Comparison of ENCODE assay signal across 8 cellular contexts in genomic region chrX:132489256-132490085, GRCh38. TPM values are rescaled to one million over a fixed set of nuclear protein-coding genes. Genes with fewer than 3 reads are reported as not detected.
A peak's percentile ranks its signal among the peaks of the same experiment; 100 is the strongest.
DNase-seq lines count a peak whose midpoint lies in the region; ATAC-seq, FAIRE-seq and TF ChIP-seq lines count a peak whose summit lies in the region.

No MANE protein-coding gene starts in this region.

- DNase-seq in GM10266 (ENCODE audit: extremely low spot score) (peak; percentile 35), H54 (ENCODE audit: insufficient read length, low spot score) (peak; percentile 16), LoVo (ENCODE audit: low spot score) (peak; percentile 39), GM12878 (ENCODE audit: low read depth, low spot score) (no peak), cortex of kidney (lab: John Stamatoyannopoulos, UW) (no peak)

- in situ Hi-C loops in GM12878 (cut with MboI), result no loop called here

- FAIRE-seq in H54 (lab: Jason Lieb, UNC) (no peak), GM12878 (lab: Jason Lieb, UNC) (no peak)

- CTCF ChIA-PET in GM12878 (lab: Yijun Ruan, JAX), result interaction anchor here (1.9 kb wide), 1 partner anchor 9 kb away, joined by 8 read pairs; no protein-coding TSS in a partner anchor

- H3K27me3 ChIP-seq in GM12878 (replicated peaks in 1 of 2; ENCODE audit: control insufficient read depth in 2 of 2, insufficient read depth in 2 of 2, low read length in 1 of 2), result no peaks in the 10 kb centered on the region
- peaks cover 25% of the 10 kb centered on the region for H3K27me3 ChIP-seq in iPS-18a (ENCODE audit: control insufficient read depth, insufficient read depth, low read length)
- no peaks in the 10 kb centered on the region for H3K27me3 ChIP-seq in skeletal muscle satellite cell (ENCODE audit: control insufficient read depth, insufficient read depth, low read length)

- H3K27me3 Mint-ChIP-seq in T-helper 1 cell treated with Interleukin-12 subunit alpha and Interleukin-12 subunit beta and Interleukin-4 antibody, amounts not matched to agents 30 μg/mL and 1 μg/mL, for 36 hours (ENCODE audit: low read depth), result peaks cover 8% of the 10 kb centered on the region

- intact Hi-C loops in GM12878 (cut with micrococcal nuclease; ENCODE audit: unreplicated experiment), result loop anchor here (2.0 to 5.0 kb wide), 4 partner anchors 123 to 659 kb away; partner anchors contain the start of gene RAP2C

- no peaks in the 10 kb centered on the region for H3K36me3 Mint-ChIP-seq in T-helper 1 cell treated with Interleukin-12 subunit alpha and Interleukin-12 subunit beta and Interleukin-4 antibody, amounts not matched to agents 30 μg/mL and 1 μg/mL, for 36 hours (ENCODE audit: low read depth)

- SMC1A ChIA-PET in GM12878 (lab: Charles Lee; ENCODE audit: uncharacterized antibody, unreplicated experiment), result interaction anchor here (1.7 kb wide), 1 partner anchor 10 kb away, joined by 6 read pairs; no protein-coding TSS in a partner anchor

- peak overlapping the region; percentile 52 for H2AFZ ChIP-seq in GM12878 (ENCODE audit: control insufficient read depth, low read depth, low read length)

- H3K4me3 ChIP-seq in GM12878 (peak overlapping the region; percentile 72), iPS-18a (ENCODE audit: low read length) (peak overlapping the region; percentile 70), skeletal muscle satellite cell (ENCODE audit: low read length) (peak overlapping the region; percentile 69)

- H3K4me1 Mint-ChIP-seq in T-helper 1 cell treated with Interleukin-12 subunit alpha and Interleukin-12 subunit beta and Interleukin-4 antibody, amounts not matched to agents 30 μg/mL and 1 μg/mL, for 36 hours (ENCODE audit: low read depth), result peaks cover 19% of the 10 kb centered on the region

- H3K79me2 ChIP-seq in GM12878 (ENCODE audit: control insufficient read depth, insufficient read depth, low read length), result peaks cover 29% of the 10 kb centered on the region

- H3K9ac ChIP-seq in GM12878 (ENCODE audit: control insufficient read depth, insufficient read depth, low read length) (peak overlapping the region; percentile 86), iPS-18a (ENCODE audit: low read length) (peak overlapping the region; percentile 80), skeletal muscle satellite cell (ENCODE audit: low read depth, low read length) (peak overlapping the region; percentile 81)

- POLR2A ChIA-PET in GM12878 (lab: Charles Lee), result interaction anchor here (0.9 to 4.6 kb wide), 2 partner anchors 9 to 662 kb away, joined by 3 to 27 read pairs; no protein-coding TSS in a partner anchor

- WGBS in GM12878 (ENCODE audit: insufficient coverage, insufficient replicate concordance, low lambda C conversion rate, missing lambda C conversion rate), result 36% methylated on average over 81 of the region's 106 CpGs

- H3K9me3 ChIP-seq in GM12878 (replicated peaks; ENCODE audit: control insufficient read depth, insufficient read depth, low read length) (no peaks in the 10 kb centered on the region), iPS-18a (ENCODE audit: control insufficient read depth, low read depth, low read length) (peaks cover 4% of the 10 kb centered on the region), skeletal muscle satellite cell (replicated peaks; ENCODE audit: low read length) (no peaks in the 10 kb centered on the region)

- H4K20me1 ChIP-seq in GM12878 (ENCODE audit: control insufficient read depth, insufficient read depth), result no peaks in the 10 kb centered on the region

- RAD21 ChIA-PET in GM12878 (lab: Charles Lee; ENCODE audit: unreplicated experiment), result interaction anchor here (2.7 kb wide), 1 partner anchor 9 kb away, joined by 16 read pairs; no protein-coding TSS in a partner anchor

- H3K4me2 ChIP-seq in GM12878 (ENCODE audit: control insufficient read depth, insufficient read depth), result peak overlapping the region; percentile 38
- H3K4me2 ChIP-seq in skeletal muscle satellite cell (ENCODE audit: low read length), result peak overlapping the region; percentile 88

- no peak for TF ChIP-seq POLR2A in H54 (IDR thresholded peaks at IDR 0.05; ENCODE audit: low read depth, low read length)
- peak; percentile 68 for TF ChIP-seq POLR2A in GM12878 (IDR thresholded peaks at IDR 0.05; ENCODE audit: low read depth, low read length)

- H3K9me3 Mint-ChIP-seq in T-helper 1 cell treated with Interleukin-12 subunit alpha and Interleukin-12 subunit beta and Interleukin-4 antibody, amounts not matched to agents 30 μg/mL and 1 μg/mL, for 36 hours, result no peaks in the 10 kb centered on the region

- TF ChIP-seq CTCF in GM10266 (IDR thresholded peaks at IDR 0.05; ENCODE audit: control insufficient read depth, insufficient read depth, low read depth, missing control alignments) (no peak), GM12878 (IDR thresholded peaks at IDR 0.05 in 2 of 3, conservative IDR thresholded peaks at IDR 0.05 in 1 of 3; ENCODE audit: control insufficient read depth in 2 of 3, extremely low read depth in 1 of 3, insufficient read depth in 1 of 3, low read depth in 3 of 3, low read length in 3 of 3) (no peak)

- TF ChIP-seq EP300 in GM12878 (IDR thresholded peaks at IDR 0.05; ENCODE audit: borderline replicate concordance in 1 of 2, control insufficient read depth in 1 of 2, low read depth in 2 of 2, low read length in 2 of 2), result no peak

- no peak for TF ChIP-seq RAD21 in GM12878 (IDR thresholded peaks at IDR 0.05; ENCODE audit: insufficient read depth, low read depth, low read length)

- H3K4me1 ChIP-seq in GM12878 (ENCODE audit: control insufficient read depth, insufficient read depth, low read length), result no peaks in the 10 kb centered on the region
- peaks cover 1% of the 10 kb centered on the region for H3K4me1 ChIP-seq in iPS-18a (ENCODE audit: control insufficient read depth, low read depth, low read length)
- H3K4me1 ChIP-seq in skeletal muscle satellite cell (ENCODE audit: control insufficient read depth, insufficient read depth, low read length), result peaks cover 4% of the 10 kb centered on the region

- H3K27ac ChIP-seq in GM12878 (ENCODE audit: control insufficient read depth, insufficient read depth) (peak overlapping the region; percentile 81), iPS-18a (ENCODE audit: low read length) (no peak overlapping the region)

- H3K27ac Mint-ChIP-seq in T-helper 1 cell treated with Interleukin-12 subunit alpha and Interleukin-12 subunit beta and Interleukin-4 antibody, amounts not matched to agents 30 μg/mL and 1 μg/mL, for 36 hours, result peak overlapping the region; percentile 96

- no TSS peak for BruUV-seq in GM12878 (replicated peaks; lab: Mats Ljungman, UMichigan)

- H3K4me3 Mint-ChIP-seq in T-helper 1 cell treated with Interleukin-12 subunit alpha and Interleukin-12 subunit beta and Interleukin-4 antibody, amounts not matched to agents 30 μg/mL and 1 μg/mL, for 36 hours, result peak overlapping the region; percentile 100

- ATAC-seq in GM12878, result peak; percentile 79

- no peaks in the 10 kb centered on the region for H3K36me3 ChIP-seq in GM12878 (ENCODE audit: control insufficient read depth in 2 of 2, insufficient read depth in 2 of 2, low read length in 1 of 2)
- no peaks in the 10 kb centered on the region for H3K36me3 ChIP-seq in iPS-18a (ENCODE audit: control insufficient read depth, low read depth, low read length)
- no peaks in the 10 kb centered on the region for H3K36me3 ChIP-seq in skeletal muscle satellite cell (ENCODE audit: insufficient read depth, low read length)

TF ChIP-seq in GM12878, 131 proteins besides CTCF, POLR2A, EP300 and RAD21 (continues in another document):
- peak; percentile 23 to 58; a peak in 1 of 4 replicates for TF ChIP-seq BHLHE40 (IDR thresholded peaks at IDR 0.05; ENCODE audit: borderline replicate concordance in 1 of 2, low read depth in 2 of 2, low read length in 1 of 2)

RNA-seq across cellular contexts. Expression of gene MBNL3, which starts 0.6 kb away (rescaled TPM):
- 15.4 and 16.4 TPM in 2 replicates for total RNA-seq in GM12878 (2013; cell fraction: nucleolus; rRNA removed)
- total RNA-seq in GM12878 (2014; rRNA removed) (17.2 and 19.7 TPM in 2 replicates), GM12878 (2014; rRNA removed; fragmentation: Illumina TruSeq; extraction: Trizol) (15.6 and 16.0 TPM in 2 replicates), GM12878 (2021) (32.7 and 33.1 TPM in 2 replicates)
- polyA plus RNA-seq in GM12878 (2011; ENCODE audit: low read depth), result 4.6 TPM
- polyA plus RNA-seq in GM12878 (2011; rRNA removed) (25.4 and 28.1 TPM in 2 replicates), GM12878 (2014; fragmentation: Illumina TruSeq; extraction: Trizol) (17.4 and 19.0 TPM in 2 replicates), GM12878 (2014; fragmentation: Nextera tagmentation; extraction: Ambion mirVana) (1 to 10 TPM; 3.4 to 6.1 TPM), GM12878 (2014; rRNA removed) (9.2 and 10.8 TPM in 2 replicates), GM12878 (2016; fragmentation: Nextera tagmentation; extraction: Ambion mirVana) (1 to 10 TPM; 7.4 to 9.7 TPM)
- polyA plus RNA-seq in GM12878 (2011; cell fraction: cytosol; rRNA removed), result 26.7 and 29.0 TPM in 2 replicates
- 15.0 and 23.1 TPM in 2 replicates for polyA plus RNA-seq in GM12878 (2011; cell fraction: nucleus; rRNA removed)
- polyA plus RNA-seq in GM12878 (2012), result 9.3 and 12.9 TPM in 2 replicates
- 77.9 and 97.6 TPM in 2 replicates for polyA minus RNA-seq in GM12878 (2011; rRNA and poly(A)+ RNA removed)
- polyA minus RNA-seq in GM12878 (2011; cell fraction: cytosol; rRNA and poly(A)+ RNA removed), result 31.7 and 34.2 TPM in 2 replicates
- polyA minus RNA-seq in GM12878 (2011; cell fraction: nucleus; rRNA and poly(A)+ RNA removed), result 11.8 and 17.7 TPM in 2 replicates
- 3.3 and 4.6 TPM in 2 replicates for total RNA-seq in skeletal muscle satellite cell (2012; rRNA removed)

Comparison
In these comparisons a context has a peak if more than half of its experiments do, and no peak if none do; other contexts are left out.
1. DNase-seq: peak in GM10266 (single experiment), H54 (single experiment) and LoVo (single experiment); none in GM12878 (single experiment) and cortex of kidney (single experiment).
2. Peak in every context shown above with its lines, with median percentiles within 50 percentile points of each other: H3K4me3 ChIP-seq and H3K9ac ChIP-seq.